In the genomic region with DNA sequence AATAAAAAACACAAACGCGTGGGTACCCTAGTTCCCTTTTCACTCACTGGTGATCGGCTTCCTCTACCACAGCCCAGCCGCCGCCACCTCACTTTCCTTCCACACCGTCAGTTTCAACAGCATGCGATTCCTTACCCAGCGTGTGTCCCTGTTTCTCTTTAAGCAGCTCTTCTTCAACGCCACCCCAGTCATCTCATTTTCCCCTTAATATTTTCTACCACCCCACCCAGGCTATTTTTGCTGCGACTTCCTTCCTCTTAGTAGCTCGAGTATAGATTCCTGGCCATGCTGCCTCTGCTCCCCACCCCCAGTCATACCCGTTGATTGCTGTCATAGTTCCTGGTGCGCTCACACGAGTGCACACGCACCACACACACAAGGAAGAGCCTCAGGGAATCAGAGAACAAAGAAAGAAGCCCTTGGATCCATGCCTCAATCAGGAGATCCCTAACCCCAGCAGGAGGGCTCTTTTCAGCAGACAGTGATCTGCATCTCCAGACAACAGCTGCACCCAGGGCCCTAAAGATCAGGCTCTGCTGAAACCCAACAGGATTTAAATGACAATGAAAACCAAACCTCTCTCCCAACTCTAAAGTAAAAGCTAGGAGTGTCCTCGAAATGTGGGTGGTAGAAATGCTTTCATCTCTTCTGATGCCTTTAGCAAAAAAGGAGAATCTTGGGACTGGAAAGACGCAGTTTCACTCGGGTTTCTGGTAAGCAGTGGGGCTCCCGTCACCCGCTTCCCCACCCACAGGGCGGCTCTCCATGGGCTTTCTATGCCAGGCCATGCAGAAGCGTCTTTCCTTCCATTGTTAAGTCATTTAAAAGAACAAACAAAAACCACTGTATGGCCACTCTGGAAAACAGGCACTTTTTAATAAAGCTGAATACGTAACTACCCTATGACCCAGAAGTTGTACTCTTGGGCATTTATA, we compare ENCODE assay signal across 8 cellular contexts. TPM values are rescaled to one million over a fixed set of nuclear protein-coding genes. Genes with fewer than 3 reads are reported as not detected.
DNase-seq lines count a peak whose midpoint lies in the region; ATAC-seq and TF ChIP-seq lines count a peak whose summit lies in the region.

No MANE protein-coding gene starts in this region.

- H3K27ac ChIP-seq in SJCRH30 (peak overlapping the region; percentile 82), skeletal muscle tissue (ENCODE audit: low read depth, low read length) (peak overlapping the region; percentile 83)

- peaks cover 27% of the 10 kb centered on the region for H3K36me3 ChIP-seq in SJCRH30
- H3K36me3 ChIP-seq in iPS-15b (ENCODE audit: control insufficient read depth, insufficient read depth, low read length): peaks cover 32% of the 10 kb centered on the region
- H3K36me3 ChIP-seq in skeletal muscle tissue (ENCODE audit: control insufficient read depth in 3 of 3, insufficient read depth in 3 of 3, low read length in 3 of 3): peaks cover 20 to 24% (median 23%) of the 10 kb centered on the region in 3 donors

- no peaks in the 10 kb centered on the region for H3K27me3 Mint-ChIP-seq in IgD-negative memory B cell
- H3K27me3 Mint-ChIP-seq in brain: no peaks in the 10 kb centered on the region

- DNase-seq in D341Med (ENCODE audit: low spot score): peak; percentile 57
- peak; percentile 85 to 91 for DNase-seq in SJCRH30
- DNase-seq in effector CD8-positive, alpha-beta T cell (lab: John Stamatoyannopoulos, UW): no peak

- H3K27me3 ChIP-seq in SJCRH30 (no peaks in the 10 kb centered on the region), iPS-15b (ENCODE audit: control insufficient read depth, insufficient read depth, low read length) (peaks cover 68% of the 10 kb centered on the region), skeletal muscle tissue (ENCODE audit: control insufficient read depth in 3 of 3, insufficient read depth in 3 of 3, low read length in 3 of 3) (no peaks in the 10 kb centered on the region)

- no peak for ATAC-seq in HG02938 (IDR thresholded peaks at IDR 0.05; ENCODE audit: unreplicated experiment)

- H3K4me1 Mint-ChIP-seq in IgD-negative memory B cell (peaks cover 44 to 75% (median 68%) of the 10 kb centered on the region in 3 donors), brain (peaks cover 82% of the 10 kb centered on the region)

- TF ChIP-seq CTCF in brain (conservative IDR thresholded peaks at IDR 0.05): no peak

- H3K27ac Mint-ChIP-seq in IgD-negative memory B cell (peak overlapping the region; percentile 48 to 95 (median 80)), brain (peak overlapping the region; percentile 92 to 99 (median 97))

- H3K4me1 ChIP-seq in SJCRH30 (peaks cover 30% of the 10 kb centered on the region), iPS-15b (ENCODE audit: control insufficient read depth, insufficient read depth, low read length) (peaks cover 35% of the 10 kb centered on the region), skeletal muscle tissue (ENCODE audit: control insufficient read depth in 3 of 3, insufficient read depth in 3 of 3, low read length in 3 of 3) (peaks cover 65 to 74% (median 69%) of the 10 kb centered on the region in 3 donors)

- H3K9me3 Mint-ChIP-seq in IgD-negative memory B cell: no peaks in the 10 kb centered on the region
- H3K9me3 Mint-ChIP-seq in brain: no peaks in the 10 kb centered on the region

- H3K4me3 Mint-ChIP-seq in IgD-negative memory B cell (peak overlapping the region; percentile 83 to 94 (median 94)), brain (peak overlapping the region; percentile 67 to 84 (median 79))

- H3K36me3 Mint-ChIP-seq in IgD-negative memory B cell: peaks cover 14% of the 10 kb centered on the region
- H3K36me3 Mint-ChIP-seq in brain: peaks cover 26% of the 10 kb centered on the region

- H3K9me3 ChIP-seq in SJCRH30 (replicated peaks) (no peaks in the 10 kb centered on the region), iPS-15b (ENCODE audit: control insufficient read depth, insufficient read depth, low read length) (no peaks in the 10 kb centered on the region), skeletal muscle tissue (ENCODE audit: control insufficient read depth in 3 of 3, low read length in 3 of 3) (no peaks in the 10 kb centered on the region)

- H3K9ac ChIP-seq in iPS-15b (ENCODE audit: low read depth, low read length): no peak overlapping the region
- H3K9ac ChIP-seq in skeletal muscle tissue (ENCODE audit: low read depth in 1 of 3, low read length in 3 of 3): peak overlapping the region; percentile 58 to 76 (median 69)

- H3K4me3 ChIP-seq in SJCRH30 (peak overlapping the region; percentile 33), iPS-15b (ENCODE audit: low read depth, low read length) (peak overlapping the region; percentile 28), skeletal muscle tissue (ENCODE audit: low read length in 3 of 3) (peak overlapping the region; percentile 37 to 58 (median 44))

RNA-seq across cellular contexts. Expression of gene VPS37B, which starts 23.8 kb away (rescaled TPM):
- polyA plus RNA-seq in IgD-negative memory B cell: 48.1 TPM
- total RNA-seq in SJCRH30 (2014; rRNA removed; shearing (Covaris generic)): 33.2 and 34.2 TPM in 2 replicates
- 17.2 TPM for polyA plus RNA-seq in brain (ENCODE audit: insufficient read depth, low read depth, low replicate concordance)
- 11.5 TPM for total RNA-seq in skeletal muscle tissue

RNA-seq across cellular contexts. Expression of gene HIP1R, which starts 36.9 kb away (rescaled TPM):
- 58.3 TPM for polyA plus RNA-seq in IgD-negative memory B cell
- total RNA-seq in SJCRH30 (2014; rRNA removed; shearing (Covaris generic)): 6.5 and 9.8 TPM in 2 replicates
- polyA plus RNA-seq in brain (ENCODE audit: insufficient read depth, low read depth, low replicate concordance): 66.9 TPM
- total RNA-seq in skeletal muscle tissue: 6.3 TPM
